In genomic region chr16:57736419-57737281, GRCh38 we compare ENCODE assay signal across 8 cellular contexts. TPM values are rescaled to one million over a fixed set of nuclear protein-coding genes. Genes with fewer than 3 reads are reported as not detected.
DNase-seq lines count a peak whose midpoint lies in the region; ATAC-seq and TF ChIP-seq lines count a peak whose summit lies in the region.

No MANE protein-coding gene starts in this region.

- peak overlapping the region; percentile 87 for H3K27ac Mint-ChIP-seq in CD4-positive, alpha-beta T cell

- H3K9me3 ChIP-seq in CD4-positive, alpha-beta T cell (ENCODE audit: control insufficient read depth, low read length): no peaks in the 10 kb centered on the region
- H3K9me3 ChIP-seq in RWPE2 (ENCODE audit: severe bottlenecking) (no peaks in the 10 kb centered on the region), adrenal gland (replicated peaks in 1 of 3) (no peaks in the 10 kb centered on the region), right cardiac atrium (ENCODE audit: control insufficient read depth, low read length) (no peaks in the 10 kb centered on the region), prostate gland (no peaks in the 10 kb centered on the region)

- H3K4me3 ChIP-seq in RWPE2 (ENCODE audit: severe bottlenecking) (peak overlapping the region; percentile 74), adrenal gland (peak overlapping the region in 2 of 4 donors; percentile 69), right cardiac atrium (ENCODE audit: low read length) (peak overlapping the region; percentile 38), prostate gland (peak overlapping the region; percentile 67 to 82)

- H3K9me3 Mint-ChIP-seq in CD4-positive, alpha-beta T cell: peaks cover 6% of the 10 kb centered on the region

- peak; percentile 10 for ATAC-seq in CD4-positive, alpha-beta T cell (ENCODE audit: poor library complexity)
- ATAC-seq in RWPE2 (ENCODE audit: low read depth): peak; percentile 20; the same call in 2 of the 3 replicates
- peak in 1 of 2 donors; percentile 7 for ATAC-seq in right cardiac atrium
- ATAC-seq in HG03442 (IDR thresholded peaks at IDR 0.05; ENCODE audit: unreplicated experiment): no peak

- POLR2A ChIA-PET in CD4-positive, alpha-beta T cell (lab: Charles Lee): interaction anchor here (0.6 to 2.9 kb wide), 10 partner anchors 12 to 392 kb away, joined by 3 to 18 read pairs (median 6); partner anchors contain the start of genes CFAP20, DRC7, POLR2C and USB1

- peak overlapping the region; percentile 95 for H3K4me3 Mint-ChIP-seq in CD4-positive, alpha-beta T cell

- peak in 8 of 10 experiments; percentile 15 to 52 (median 28) for DNase-seq in CD4-positive, alpha-beta T cell
- DNase-seq in HT-29 (ENCODE audit: low spot score): peak; percentile 80
- DNase-seq in RWPE2 (ENCODE audit: low spot score): no peak
- peak in 5 of 7 donors; percentile 45 to 69 (median 62) for DNase-seq in adrenal gland
- peak in 2 of 3 donors; percentile 70 to 72 for DNase-seq in right cardiac atrium
- DNase-seq in prostate gland (ENCODE audit: low spot score): no peak
- no peak for DNase-seq in NCI-H446 (lab: John Stamatoyannopoulos, UW)

- H3K4me1 ChIP-seq in RWPE2 (ENCODE audit: insufficient read depth, poor library complexity, severe bottlenecking) (no peaks in the 10 kb centered on the region), adrenal gland (replicated peaks in 1 of 2) (peaks cover 10 to 20% of the 10 kb centered on the region in 2 donors), right cardiac atrium (ENCODE audit: control insufficient read depth, insufficient read depth, low read length) (no peaks in the 10 kb centered on the region), prostate gland (replicated peaks) (peaks cover 3% of the 10 kb centered on the region)

- TF ChIP-seq POLR2A in adrenal gland (IDR thresholded peaks at IDR 0.05) (no peak), prostate gland (IDR thresholded peaks at IDR 0.05) (no peak)

- H3K27me3 Mint-ChIP-seq in CD4-positive, alpha-beta T cell: no peaks in the 10 kb centered on the region

- H3K27ac ChIP-seq in CD4-positive, alpha-beta T cell (ENCODE audit: low read depth, low read length): peak overlapping the region; percentile 66
- H3K27ac ChIP-seq in RWPE2 (ENCODE audit: poor library complexity, severe bottlenecking) (peak overlapping the region; percentile 30), adrenal gland (peak overlapping the region in 4 of 5 donors; percentile 4 to 61 (median 33)), right cardiac atrium (ENCODE audit: low read length) (peak overlapping the region; percentile 17), prostate gland (no peak overlapping the region)

- peaks cover 33% of the 10 kb centered on the region for H3K4me1 Mint-ChIP-seq in CD4-positive, alpha-beta T cell (ENCODE audit: low read depth)

- intact Hi-C loops in CD4-positive, alpha-beta T cell (cut with DNase I, micrococcal nuclease): loop anchor here (5.0 to 10.0 kb wide), 9 partner anchors 199 to 898 kb away; partner anchors contain the start of genes CFAP20 (in 2 of the 2), CCDC102A (in 1 of the 2), CSNK2A2 (in 1 of the 2) and HERPUD1 (in 1 of the 2)
- intact Hi-C loops in adrenal gland (cut with DNase I): no loop called here
- intact Hi-C loops in right cardiac atrium (cut with DNase I): loop anchor here in 1 of 4 donors (10.0 kb wide), 1 partner anchor 152 kb away; no protein-coding TSS in a partner anchor
- intact Hi-C loops in prostate gland (cut with DNase I): no loop called here

- H3K36me3 ChIP-seq in RWPE2 (ENCODE audit: low read depth) (peaks cover 6% of the 10 kb centered on the region), adrenal gland (replicated peaks in 1 of 2) (no peaks in the 10 kb centered on the region), prostate gland (no peaks in the 10 kb centered on the region)

- no peaks in the 10 kb centered on the region for H3K27me3 ChIP-seq in CD4-positive, alpha-beta T cell (ENCODE audit: control insufficient read depth, insufficient read depth, low read length)
- no peaks in the 10 kb centered on the region for H3K27me3 ChIP-seq in RWPE2 (ENCODE audit: insufficient read depth, poor library complexity, severe bottlenecking)
- H3K27me3 ChIP-seq in adrenal gland: no peaks in the 10 kb centered on the region
- no peaks in the 10 kb centered on the region for H3K27me3 ChIP-seq in right cardiac atrium (ENCODE audit: control insufficient read depth, insufficient read depth)
- no peaks in the 10 kb centered on the region for H3K27me3 ChIP-seq in prostate gland (replicated peaks; ENCODE audit: insufficient read depth)

- peaks cover 30% of the 10 kb centered on the region for H3K36me3 Mint-ChIP-seq in CD4-positive, alpha-beta T cell (ENCODE audit: low read depth)

- TF ChIP-seq CTCF in CD4-positive, alpha-beta T cell (IDR thresholded peaks at IDR 0.05): no peak
- TF ChIP-seq CTCF in RWPE2 (IDR thresholded peaks at IDR 0.05; ENCODE audit: poor library complexity, severe bottlenecking) (peak; percentile 42), adrenal gland (IDR thresholded peaks at IDR 0.05) (peak in 2 of 6 experiments; percentile 18 to 34), prostate gland (IDR thresholded peaks at IDR 0.05) (peak in 1 of 4 experiments; percentile 27)

- CTCF ChIA-PET in CD4-positive, alpha-beta T cell (lab: Charles Lee): interaction anchor here (1.0 to 1.7 kb wide), 2 partner anchors 274 to 393 kb away, joined by 3 to 4 read pairs; partner anchors contain the start of genes CFAP20 and POLR2C

- WGBS in adrenal gland, 4 donors: 6 to 16% (median 11%) methylated on average over 8 to 21 of the region's 21 CpGs
- 10% methylated on average over 21 of the region's 21 CpGs for WGBS in right cardiac atrium
- 8% methylated on average over 21 of the region's 21 CpGs for WGBS in prostate gland

RNA-seq across cellular contexts. Expression of gene KATNB1, which starts 1.1 kb away (rescaled TPM):
- 10 to 100 TPM; 21.0 to 22.3 TPM for total RNA-seq in CD4-positive, alpha-beta T cell
- total RNA-seq in HT-29 (2014; rRNA removed; shearing (Covaris generic)): 80.2 and 92.7 TPM in 2 replicates
- total RNA-seq in adrenal gland (10 to 100 TPM; 17.9 to 85.6 (median 22.2) TPM), right cardiac atrium (10 to 100 TPM in 3 of 4 donors, 1 to 10 TPM in 1; 8.4 to 16.3 (median 12.3) TPM), prostate gland (10 to 100 TPM; 22.7 to 30.2 TPM)
- polyA plus RNA-seq in adrenal gland (10 to 100 TPM; 12.9 to 19.9 (median 19.1) TPM), right cardiac atrium (10.2 TPM)

RNA-seq across cellular contexts. Expression of gene DRC7, which starts 42.0 kb away (rescaled TPM):
- total RNA-seq in CD4-positive, alpha-beta T cell: not detected
- not detected in 2 replicates for total RNA-seq in HT-29 (2014; rRNA removed; shearing (Covaris generic))
- not detected for total RNA-seq in adrenal gland
- under 1 TPM in 2 of 3 donors, not detected in 1; 0.03 to 0.72 TPM for polyA plus RNA-seq in adrenal gland
- total RNA-seq in right cardiac atrium: not detected
- not detected for polyA plus RNA-seq in right cardiac atrium
- total RNA-seq in prostate gland: 1 to 10 TPM in 1 of 2 donors, not detected in 1; 5.5 TPM

Comparison
In these comparisons a context has a peak if more than half of its experiments do, and no peak if none do; other contexts are left out.
1. DNase-seq: peak in CD4-positive, alpha-beta T cell (8 of 10), HT-29 (single experiment), adrenal gland (5 of 7) and right cardiac atrium (2 of 3); none in RWPE2 (single experiment), prostate gland (single experiment) and NCI-H446 (0 of 2).
2. H3K27ac ChIP-seq: peak in CD4-positive, alpha-beta T cell (single experiment), RWPE2 (single experiment), adrenal gland (4 of 5) and right cardiac atrium (single experiment); none in prostate gland (0 of 2).
3. intact Hi-C loops: an anchor here in CD4-positive, alpha-beta T cell (5.0 to 10.0 kb wide); none called in adrenal gland and prostate gland.